Comparison of ENCODE assay signal across 35 cellular contexts in genomic region chr6:38004908-38005307, GRCh38.
"Had no signal": no experiment of that assay in that cellular context is flagged by ENCODE, and none has a peak within 500 bp of the region (broad histone marks: within the 10 kb centered on the region; RNA-seq: fewer than 3 reads in every experiment).

No MANE protein-coding gene starts in this region.

- FAIRE-seq: TTC549 had no signal

- H3K4me1 ChIP-seq: ascending aorta, body of pancreas, breast epithelium had no signal

- H3K9me3 Mint-ChIP-seq: activated CD4-positive, alpha-beta T cell treated with anti-CD3 and anti-CD28 coated beads, Interleukin-2, amount 10 ng/mL, durations not matched to agents 24 days and 14 days; activated naive CD8-positive, alpha-beta T cell treated with anti-CD3 and anti-CD28 coated beads, Interleukin-2, amount 10 ng/mL, durations not matched to agents 7 days and 5 days; activated T-helper 1 cell treated with anti-CD3 and anti-CD28 coated beads, Interleukin-12 subunit alpha, Interleukin-12 subunit beta, Interleukin-2, Interleukin-4 antibody, amounts not matched to agents 30 ng/mL and 10 ng/mL and 1 ng/mL, durations not matched to agents 14 hours and 24 hours and 36 hours; activated T-helper 2 cell treated with anti-CD3 and anti-CD28 coated beads, Interferon-gamma antibody, Interleukin-2, Interleukin-4, amounts not matched to agents 10 μg/mL and 5 μg/mL and 100 μg/mL, durations not matched to agents 14 hours and 24 hours and 36 hours; T-helper 1 cell treated with Interleukin-12 subunit alpha and Interleukin-12 subunit beta and Interleukin-4 antibody, amounts not matched to agents 30 μg/mL and 1 μg/mL, for 36 hours; T-helper 2 cell treated with Interferon-gamma antibody and Interleukin-4, amounts not matched to agents 5 μg/mL and 100 μg/mL, for 36 hours had no signal

- H3K27ac Mint-ChIP-seq: activated B cell treated with CpG ODN at 0.5 μM for 24 hours; activated CD4-positive, alpha-beta memory T cell treated with anti-CD3 and anti-CD28 coated beads for 36 hours; activated CD4-positive, alpha-beta T cell treated with anti-CD3 and anti-CD28 coated beads, Interleukin-2, amount 10 ng/mL, durations not matched to agents 24 days and 14 days; activated CD8-positive, alpha-beta T cell treated with anti-CD3 and anti-CD28 coated beads for 36 hours; activated naive CD4-positive, alpha-beta T cell treated with anti-CD3 and anti-CD28 coated beads, Interleukin-2, amount 10 ng/mL, durations not matched to agents 7 days and 5 days; activated naive CD4-positive, alpha-beta T cell treated with anti-CD3 and anti-CD28 coated beads, Interleukin-2, amount 50 U/mL, for 24 hours; activated naive CD8-positive, alpha-beta T cell; activated naive CD8-positive, alpha-beta T cell treated with anti-CD3 and anti-CD28 coated beads, Interleukin-2, amount 10 ng/mL, durations not matched to agents 7 days and 5 days; activated naive CD8-positive, alpha-beta T cell treated with anti-CD3 and anti-CD28 coated beads, Interleukin-2, amount 50 U/mL, for 24 hours; activated T-helper 1 cell treated with anti-CD3 and anti-CD28 coated beads, Interleukin-12 subunit alpha, Interleukin-12 subunit beta, Interleukin-2, Interleukin-4 antibody, amounts not matched to agents 30 ng/mL and 10 ng/mL and 1 ng/mL, durations not matched to agents 14 hours and 24 hours and 36 hours; activated T-helper 2 cell treated with anti-CD3 and anti-CD28 coated beads, Interferon-gamma antibody, Interleukin-2, Interleukin-4, amounts not matched to agents 10 μg/mL and 5 μg/mL and 100 μg/mL, durations not matched to agents 14 hours and 24 hours and 36 hours; T-helper 1 cell treated with Interleukin-12 subunit alpha and Interleukin-12 subunit beta and Interleukin-4 antibody, amounts not matched to agents 30 μg/mL and 1 μg/mL, for 36 hours; T-helper 2 cell treated with Interferon-gamma antibody and Interleukin-4, amounts not matched to agents 5 μg/mL and 100 μg/mL, for 36 hours had no signal

- H3K9me3 ChIP-seq: ascending aorta, body of pancreas, breast epithelium had no signal

- H3K36me3 ChIP-seq: ascending aorta, brain microvascular endothelial cell, breast epithelium had no signal

- DNase-seq: activated B cell treated with CpG ODN at 0.5 μM for 24 hours; activated CD4-positive, alpha-beta memory T cell treated with anti-CD3 and anti-CD28 coated beads for 36 hours; activated CD4-positive, alpha-beta T cell treated with anti-CD3 and anti-CD28 coated beads for 4 hours; activated CD4-positive, alpha-beta T cell treated with anti-CD3 and anti-CD28 coated beads, Interleukin-2, amount 10 ng/mL, durations not matched to agents 24 days and 14 days; activated CD4-positive, alpha-beta T cell treated with anti-CD3 and anti-CD28 coated beads, Interleukin-2, amount 50 U/mL, for 1 hour; activated CD4-positive, alpha-beta T cell treated with anti-CD3 and anti-CD28 coated beads, Interleukin-2, amount 50 U/mL, for 4 hours; activated CD4-positive, CD25-positive, alpha-beta regulatory T cell treated with anti-CD3 and anti-CD28 coated beads, Interleukin-2, amount 50 U/mL, for 72 hours; activated CD8-positive, alpha-beta memory T cell treated with anti-CD3 and anti-CD28 coated beads, Interleukin-2, amount 50 U/mL, for 4 hours; activated CD8-positive, alpha-beta T cell treated with anti-CD3 and anti-CD28 coated beads for 36 hours; activated effector memory CD4-positive, alpha-beta T cell treated with Interleukin-2 at 50 U/mL for 16 hours; activated gamma-delta T cell; activated naive CD4-positive, alpha-beta T cell treated with anti-CD3 and anti-CD28 coated beads, Interleukin-2, amount 10 ng/mL, durations not matched to agents 7 days and 5 days; activated naive CD4-positive, alpha-beta T cell treated with Interleukin-2 at 50 U/mL for 16 hours; activated naive CD8-positive, alpha-beta T cell treated with anti-CD3 and anti-CD28 coated beads, Interleukin-2, amount 10 ng/mL, durations not matched to agents 7 days and 5 days; activated naive CD8-positive, alpha-beta T cell treated with anti-CD3 and anti-CD28 coated beads, Interleukin-2, amount 50 U/mL, for 24 hours; activated T-cell treated with anti-CD3 and anti-CD28 coated beads for 4 hours; activated T-cell treated with anti-CD3 and anti-CD28 coated beads, Interleukin-2, amount 50 U/mL, for 4 hours; amygdala; anterior cingulate cortex; body of pancreas; brain microvascular endothelial cell; central memory CD4-positive, alpha-beta T cell; SW 1271; T-helper 1 cell; T-helper 9 cell had no signal

- ATAC-seq: activated CD8-positive, alpha-beta T cell treated with anti-CD3 and anti-CD28 coated beads for 36 hours; activated naive CD8-positive, alpha-beta T cell treated with anti-CD3 and anti-CD28 coated beads, Interleukin-2, amount 50 U/mL, for 24 hours; activated T-cell treated with anti-CD3 and anti-CD28 coated beads, Interleukin-2, amount 50 U/mL, for 4 hours; body of pancreas had no signal

- H3K4me1 Mint-ChIP-seq: activated naive CD4-positive, alpha-beta T cell treated with anti-CD3 and anti-CD28 coated beads, Interleukin-2, amount 10 ng/mL, durations not matched to agents 7 days and 5 days; activated naive CD8-positive, alpha-beta T cell treated with anti-CD3 and anti-CD28 coated beads, Interleukin-2, amount 10 ng/mL, durations not matched to agents 7 days and 5 days had no signal

- H3K27me3 Mint-ChIP-seq: activated B cell treated with CpG ODN at 0.5 μM for 24 hours; activated CD4-positive, alpha-beta memory T cell treated with anti-CD3 and anti-CD28 coated beads for 36 hours; activated CD4-positive, alpha-beta T cell treated with anti-CD3 and anti-CD28 coated beads, Interleukin-2, amount 10 ng/mL, durations not matched to agents 24 days and 14 days; activated CD8-positive, alpha-beta T cell treated with anti-CD3 and anti-CD28 coated beads for 36 hours; activated naive CD4-positive, alpha-beta T cell treated with anti-CD3 and anti-CD28 coated beads, Interleukin-2, amount 10 ng/mL, durations not matched to agents 7 days and 5 days; activated naive CD4-positive, alpha-beta T cell treated with anti-CD3 and anti-CD28 coated beads, Interleukin-2, amount 50 U/mL, for 24 hours; activated naive CD8-positive, alpha-beta T cell; activated naive CD8-positive, alpha-beta T cell treated with anti-CD3 and anti-CD28 coated beads, Interleukin-2, amount 10 ng/mL, durations not matched to agents 7 days and 5 days; activated naive CD8-positive, alpha-beta T cell treated with anti-CD3 and anti-CD28 coated beads, Interleukin-2, amount 50 U/mL, for 24 hours had no signal

- H3K4me3 ChIP-seq: ascending aorta, body of pancreas, breast epithelium had no signal

- H3K4me3 Mint-ChIP-seq: activated B cell treated with CpG ODN at 0.5 μM for 24 hours; activated CD4-positive, alpha-beta memory T cell treated with anti-CD3 and anti-CD28 coated beads for 36 hours; activated CD4-positive, alpha-beta T cell treated with anti-CD3 and anti-CD28 coated beads, Interleukin-2, amount 10 ng/mL, durations not matched to agents 24 days and 14 days; activated CD8-positive, alpha-beta T cell treated with anti-CD3 and anti-CD28 coated beads for 36 hours; activated naive CD4-positive, alpha-beta T cell treated with anti-CD3 and anti-CD28 coated beads, Interleukin-2, amount 10 ng/mL, durations not matched to agents 7 days and 5 days; activated naive CD4-positive, alpha-beta T cell treated with anti-CD3 and anti-CD28 coated beads, Interleukin-2, amount 50 U/mL, for 24 hours; activated naive CD8-positive, alpha-beta T cell; activated naive CD8-positive, alpha-beta T cell treated with anti-CD3 and anti-CD28 coated beads, Interleukin-2, amount 10 ng/mL, durations not matched to agents 7 days and 5 days; activated naive CD8-positive, alpha-beta T cell treated with anti-CD3 and anti-CD28 coated beads, Interleukin-2, amount 50 U/mL, for 24 hours; activated T-cell treated with anti-CD3 and anti-CD28 coated beads, Interleukin-2, amount 50 U/mL, for 4 hours; activated T-helper 1 cell treated with anti-CD3 and anti-CD28 coated beads, Interleukin-12 subunit alpha, Interleukin-12 subunit beta, Interleukin-2, Interleukin-4 antibody, amounts not matched to agents 30 ng/mL and 10 ng/mL and 1 ng/mL, durations not matched to agents 14 hours and 24 hours and 36 hours; T-helper 1 cell treated with Interleukin-12 subunit alpha and Interleukin-12 subunit beta and Interleukin-4 antibody, amounts not matched to agents 30 μg/mL and 1 μg/mL, for 36 hours; T-helper 2 cell treated with Interferon-gamma antibody and Interleukin-4, amounts not matched to agents 5 μg/mL and 100 μg/mL, for 36 hours had no signal

- H3K27ac ChIP-seq: ascending aorta, body of pancreas, brain microvascular endothelial cell, breast epithelium, VCaP had no signal

- H3K27me3 ChIP-seq: ascending aorta, body of pancreas, brain microvascular endothelial cell, breast epithelium had no signal

- H3K36me3 Mint-ChIP-seq: activated naive CD4-positive, alpha-beta T cell treated with anti-CD3 and anti-CD28 coated beads, Interleukin-2, amount 10 ng/mL, durations not matched to agents 7 days and 5 days had no signal
